Comparison of ENCODE assay signal across 17 cellular contexts in the genomic region with DNA sequence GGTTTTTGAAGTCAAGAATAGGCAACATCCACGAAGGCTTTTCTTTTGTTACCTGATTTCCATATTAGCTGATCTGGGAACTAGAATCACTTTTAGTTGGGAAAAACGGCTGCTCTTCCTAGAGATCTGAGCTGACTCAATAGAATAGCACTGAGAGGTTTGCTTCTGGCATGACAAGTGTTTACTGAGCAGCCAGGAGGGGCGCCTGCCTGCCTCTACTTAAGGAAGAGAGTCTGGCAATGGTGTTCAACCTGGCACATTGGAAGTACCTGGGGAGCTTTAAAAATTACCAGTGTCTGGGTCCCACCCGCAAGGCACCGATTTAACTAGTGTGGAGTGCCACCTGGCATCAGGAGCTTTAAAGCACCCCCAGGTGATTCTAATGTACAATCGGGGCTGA. TPM values are rescaled to one million over a fixed set of nuclear protein-coding genes. Genes with fewer than 3 reads are reported as not detected.
DNase-seq lines count a peak whose midpoint lies in the region; ATAC-seq and TF ChIP-seq lines count a peak whose summit lies in the region.
"Had no signal": no experiment of that assay in that cellular context is flagged by ENCODE, and none has a peak within 500 bp of the region (broad histone marks: within the 10 kb centered on the region; RNA-seq: fewer than 3 reads in every experiment).

No MANE protein-coding gene starts in this region.

- CTCF ChIA-PET in activated CD8-positive, alpha-beta T cell treated with anti-CD3 and anti-CD28 coated beads, Interleukin-2, amount 10 ng/mL, durations not matched to agents 7 days and 5 days (lab: Charles Lee), result no interaction called here

- H3K9me3 ChIP-seq in thyroid gland, result no peaks in the 10 kb centered on the region
- H3K9me3 ChIP-seq: A549 had no signal

- no peaks in the 10 kb centered on the region for H3K36me3 ChIP-seq in thyroid gland

- H3K4me1 Mint-ChIP-seq in activated CD8-positive, alpha-beta T cell treated with anti-CD3 and anti-CD28 coated beads, Interleukin-2, amount 10 ng/mL, durations not matched to agents 7 days and 5 days (ENCODE audit: low read depth), result peaks cover 3% of the 10 kb centered on the region

- H3K27ac ChIP-seq in thyroid gland, result peak overlapping the region in 1 of 3 donors; percentile 6
- H3K27ac ChIP-seq: A549, KMS-11 had no signal

- DNase-seq in NCI-H510A treated with DMSO at 0.1 percent for 48 hours (lab: John Stamatoyannopoulos, UW) (peak; percentile 72), NCI-H510A (lab: John Stamatoyannopoulos, UW) (no peak), NCI-H2029 (lab: John Stamatoyannopoulos, UW) (peak; percentile 60), NCI-H345 treated with DMSO at 0.1 percent for 48 hours (lab: John Stamatoyannopoulos, UW; ENCODE audit: unreplicated experiment) (peak; percentile 89), thyroid gland (peak; percentile 60 to 63), SHP77 (lab: John Stamatoyannopoulos, UW) (no peak), activated gamma-delta T cell treated with Interleukin-2 at 50 U/mL for 16 hours (no peak)
- no peak for DNase-seq in activated CD8-positive, alpha-beta T cell treated with anti-CD3 and anti-CD28 coated beads, Interleukin-2, amount 10 ng/mL, durations not matched to agents 7 days and 5 days
- DNase-seq: CD4-positive, alpha-beta T cell; H7; MV-4-11; NCI-H146; NCI-H526; T-helper 17 cell had no signal

- H3K27ac Mint-ChIP-seq in activated CD8-positive, alpha-beta T cell treated with anti-CD3 and anti-CD28 coated beads, Interleukin-2, amount 10 ng/mL, durations not matched to agents 7 days and 5 days, result no peak overlapping the region
- H3K27ac Mint-ChIP-seq: CD4-positive, alpha-beta T cell; T-helper 17 cell had no signal

- H3K27me3 Mint-ChIP-seq in activated CD8-positive, alpha-beta T cell treated with anti-CD3 and anti-CD28 coated beads, Interleukin-2, amount 10 ng/mL, durations not matched to agents 7 days and 5 days (ENCODE audit: low read depth), result no peaks in the 10 kb centered on the region

- peaks cover 0 to 5% of the 10 kb centered on the region in 2 donors for H3K4me1 ChIP-seq in thyroid gland

- ATAC-seq in activated CD8-positive, alpha-beta T cell treated with anti-CD3 and anti-CD28 coated beads, Interleukin-2, amount 10 ng/mL, durations not matched to agents 7 days and 5 days, result no peak
- ATAC-seq: A549, Panc1, T-helper 17 cell had no signal

- H3K4me3 Mint-ChIP-seq in activated CD8-positive, alpha-beta T cell treated with anti-CD3 and anti-CD28 coated beads, Interleukin-2, amount 10 ng/mL, durations not matched to agents 7 days and 5 days, result no peak overlapping the region
- H3K4me3 Mint-ChIP-seq: CD4-positive, alpha-beta T cell; T-helper 17 cell had no signal

- H3K36me3 Mint-ChIP-seq in activated CD8-positive, alpha-beta T cell treated with anti-CD3 and anti-CD28 coated beads, Interleukin-2, amount 10 ng/mL, durations not matched to agents 7 days and 5 days (ENCODE audit: low read depth), result no peaks in the 10 kb centered on the region

- peak in 3 of 6 experiments; percentile 9 to 33 (median 27) for TF ChIP-seq CTCF in thyroid gland (IDR thresholded peaks at IDR 0.05)

- no peak for TF ChIP-seq POLR2A in thyroid gland (IDR thresholded peaks at IDR 0.05)

- no peaks in the 10 kb centered on the region for H3K27me3 ChIP-seq in thyroid gland

- intact Hi-C loops in thyroid gland (cut with DNase I), result no loop called here

- no peaks in the 10 kb centered on the region for H3K9me3 Mint-ChIP-seq in activated CD8-positive, alpha-beta T cell treated with anti-CD3 and anti-CD28 coated beads, Interleukin-2, amount 10 ng/mL, durations not matched to agents 7 days and 5 days (ENCODE audit: insufficient read depth)
- H3K9me3 Mint-ChIP-seq: CD4-positive, alpha-beta T cell had no signal

- 49 to 51% methylated on average over 6 of the region's 6 CpGs for WGBS in thyroid gland, 2 donors

- H3K4me3 ChIP-seq in thyroid gland (replicated peaks in 1 of 3), result no peak overlapping the region
- H3K4me3 ChIP-seq: A549 had no signal

- POLR2A ChIA-PET in activated CD8-positive, alpha-beta T cell treated with anti-CD3 and anti-CD28 coated beads, Interleukin-2, amount 10 ng/mL, durations not matched to agents 7 days and 5 days (lab: Charles Lee), result no interaction called here

RNA-seq across cellular contexts. Expression of gene FAM43A, which starts 34.4 kb away (rescaled TPM):
- total RNA-seq in thyroid gland, result 10 to 100 TPM; 16.8 to 33.9 (median 22.4) TPM
- 1 to 10 TPM; 1.1 to 1.2 TPM for total RNA-seq in activated CD8-positive, alpha-beta T cell treated with anti-CD3 and anti-CD28 coated beads, Interleukin-2, amount 10 ng/mL, durations not matched to agents 7 days and 5 days

RNA-seq across cellular contexts. Expression of gene LSG1, which starts 48.1 kb away (rescaled TPM):
- total RNA-seq in thyroid gland, result 10 to 100 TPM; 34.8 to 60.3 (median 49.7) TPM
- total RNA-seq in activated CD8-positive, alpha-beta T cell treated with anti-CD3 and anti-CD28 coated beads, Interleukin-2, amount 10 ng/mL, durations not matched to agents 7 days and 5 days, result 10 to 100 TPM; 46.9 to 48.0 TPM

Comparison
In these comparisons a context has a peak if more than half of its experiments do, and no peak if none do; other contexts are left out.
1. DNase-seq: peak in NCI-H510A treated with DMSO at 0.1 percent for 48 hours (single experiment), NCI-H2029 (single experiment), NCI-H345 treated with DMSO at 0.1 percent for 48 hours (single experiment) and thyroid gland (2 of 2); none in NCI-H510A (single experiment), SHP77 (0 of 2), activated gamma-delta T cell treated with Interleukin-2 at 50 U/mL for 16 hours (single experiment) and activated CD8-positive, alpha-beta T cell treated with anti-CD3 and anti-CD28 coated beads, Interleukin-2, amount 10 ng/mL, durations not matched to agents 7 days and 5 days (single experiment).
2. RNA of gene FAM43A, which starts 34.4 kb away (total RNA-seq): 16.8 to 33.9 TPM in thyroid gland; 1.1 to 1.2 TPM in activated CD8-positive, alpha-beta T cell treated with anti-CD3 and anti-CD28 coated beads, Interleukin-2, amount 10 ng/mL, durations not matched to agents 7 days and 5 days; every median in the first group is over 4 times any median in the second.